17 cellular contexts compared by ENCODE assay signal in the genomic region with DNA sequence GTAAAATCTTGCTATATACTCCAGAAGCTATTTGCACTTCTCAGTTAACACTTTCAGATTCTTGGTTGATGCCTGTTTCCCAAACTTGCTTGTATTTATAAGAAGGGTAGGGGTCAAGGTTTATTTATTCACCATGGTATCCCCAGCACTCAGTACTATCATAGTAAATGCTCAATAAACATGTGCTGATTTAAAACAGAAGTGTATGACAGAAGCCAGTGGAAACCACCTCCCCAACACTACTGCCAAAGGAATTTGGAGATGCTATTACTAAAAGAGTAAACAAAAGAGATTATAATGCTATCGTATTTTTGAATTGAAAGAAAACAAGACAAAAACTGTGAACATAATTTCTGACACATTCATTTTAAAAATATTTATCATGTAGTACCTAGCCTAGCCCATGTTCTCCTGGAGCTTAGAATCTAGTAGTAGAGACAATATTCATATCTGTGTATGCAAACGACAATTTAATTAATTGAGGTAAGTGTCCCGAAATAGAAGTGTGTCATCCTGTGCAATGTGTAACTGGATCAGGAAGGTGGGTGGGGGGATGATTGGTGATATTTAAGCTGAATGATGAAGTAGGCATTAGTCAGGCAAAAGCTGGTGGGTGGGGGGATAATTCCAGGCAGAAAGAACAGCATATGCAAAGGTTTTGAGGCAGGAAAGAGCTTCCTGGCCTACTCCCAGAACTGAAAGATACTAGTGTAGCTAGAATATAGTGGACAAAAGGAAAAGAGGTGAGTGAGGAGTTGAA.
A peak's percentile ranks its signal among the peaks of the same experiment; 100 is the strongest.
DNase-seq lines count a peak whose midpoint lies in the region; ATAC-seq, FAIRE-seq and TF ChIP-seq lines count a peak whose summit lies in the region.
"Had no signal": no experiment of that assay in that cellular context is flagged by ENCODE, and none has a peak within 500 bp of the region (broad histone marks: within the 10 kb centered on the region; RNA-seq: fewer than 3 reads in every experiment).

No MANE protein-coding gene starts in this region.

- H3K4ac ChIP-seq in H9 (ENCODE audit: low read depth, low read length) (no peak overlapping the region), neuronal stem cell (ENCODE audit: low read length) (no peak overlapping the region)

- H3K27me3 ChIP-seq in H9 (ENCODE audit: insufficient read depth, low read length): no peaks in the 10 kb centered on the region
- H3K27me3 ChIP-seq in neuronal stem cell (ENCODE audit: control insufficient read depth in 3 of 3, insufficient read depth in 3 of 3, low read depth in 1 of 3, low read length in 3 of 3): no peaks in the 10 kb centered on the region
- H3K27me3 ChIP-seq: breast epithelium had no signal

- no peaks in the 10 kb centered on the region for H3K36me3 Mint-ChIP-seq in H9 (ENCODE audit: insufficient read depth in 1 of 3, low read depth in 3 of 3)
- H3K36me3 Mint-ChIP-seq: activated naive CD4-positive, alpha-beta T cell treated with anti-CD3 and anti-CD28 coated beads, Interleukin-2, amount 10 ng/mL, durations not matched to agents 7 days and 5 days; naive thymus-derived CD8-positive, alpha-beta T cell had no signal

- no peak for DNase-seq in H9
- DNase-seq in RKO (ENCODE audit: low spot score): peak; percentile 99
- DNase-seq in skeletal muscle cell (ENCODE audit: low read depth): peak; percentile 61
- DNase-seq in UCSD-AML1 (lab: John Stamatoyannopoulos, UW; ENCODE audit: unreplicated experiment): no peak
- no peak for DNase-seq in neuronal stem cell (ENCODE audit: low spot score)
- DNase-seq: activated CD4-positive, alpha-beta T cell treated with anti-CD3 and anti-CD28 coated beads for 4 hours; activated naive CD4-positive, alpha-beta T cell treated with anti-CD3 and anti-CD28 coated beads, Interleukin-2, amount 10 ng/mL, durations not matched to agents 7 days and 5 days; lower lobe of right lung; naive thymus-derived CD8-positive, alpha-beta T cell had no signal

- H2AK5ac ChIP-seq in H9 (ENCODE audit: insufficient read length, low read length) (no peak overlapping the region), neuronal stem cell (ENCODE audit: low read depth, low read length) (no peak overlapping the region)

- no peak overlapping the region for H3K56ac ChIP-seq in H9 (ENCODE audit: insufficient read length, low read depth, low read length)

- H2AFZ ChIP-seq in H9 (ENCODE audit: low read length) (no peak overlapping the region), neuronal stem cell (ENCODE audit: low read length) (no peak overlapping the region)
- H2AFZ ChIP-seq: GM23338 had no signal

- H3K27ac ChIP-seq in H9 (ENCODE audit: insufficient read length, low read depth, low read length) (no peak overlapping the region), neuronal stem cell (replicated peaks; ENCODE audit: low read length) (no peak overlapping the region)
- H3K27ac ChIP-seq: lower lobe of right lung had no signal

- peak overlapping the region in 2 of 3 experiments; percentile 3 to 19; a peak in 4 of 7 replicates for H3K27ac Mint-ChIP-seq in H9
- H3K27ac Mint-ChIP-seq: activated naive CD4-positive, alpha-beta T cell treated with anti-CD3 and anti-CD28 coated beads, Interleukin-2, amount 10 ng/mL, durations not matched to agents 7 days and 5 days; GM23338; naive thymus-derived CD8-positive, alpha-beta T cell; T-helper 2 cell treated with Interferon-gamma antibody and Interleukin-4, amounts not matched to agents 5 μg/mL and 100 μg/mL, for 36 hours had no signal

- H2BK15ac ChIP-seq in H9 (ENCODE audit: low read depth, low read length) (no peak overlapping the region), neuronal stem cell (ENCODE audit: low read length) (no peak overlapping the region)

- peak; percentile 66 for FAIRE-seq in endometrium (lab: Jason Lieb, UNC)
- FAIRE-seq: frontal cortex had no signal

- H2BK12ac ChIP-seq in H9 (ENCODE audit: insufficient read length, low read depth, low read length) (no peak overlapping the region), neuronal stem cell (ENCODE audit: low read length) (no peak overlapping the region)

- no peaks in the 10 kb centered on the region for H3K36me3 ChIP-seq in neuronal stem cell (replicated peaks in 1 of 2; ENCODE audit: control insufficient read depth in 2 of 2, insufficient read depth in 2 of 2, low read length in 2 of 2)
- H3K36me3 ChIP-seq: breast epithelium, lower lobe of right lung had no signal

- H3K23ac ChIP-seq in H9 (ENCODE audit: insufficient read length, low read depth, low read length) (no peak overlapping the region), neuronal stem cell (ENCODE audit: low read depth, low read length, poor library complexity) (no peak overlapping the region)

- H3K4me2 ChIP-seq in H9 (ENCODE audit: insufficient read depth, insufficient read length, low read length) (no peak overlapping the region), neuronal stem cell (ENCODE audit: insufficient read depth, low read length, poor library complexity, severe bottlenecking) (no peak overlapping the region)
- H3K4me2 ChIP-seq: GM23338 had no signal

- H3K4me3 Mint-ChIP-seq in H9: no peak overlapping the region
- H3K4me3 Mint-ChIP-seq: activated naive CD4-positive, alpha-beta T cell treated with anti-CD3 and anti-CD28 coated beads, Interleukin-2, amount 10 ng/mL, durations not matched to agents 7 days and 5 days; GM23338; naive thymus-derived CD8-positive, alpha-beta T cell; T-helper 2 cell treated with Interferon-gamma antibody and Interleukin-4, amounts not matched to agents 5 μg/mL and 100 μg/mL, for 36 hours had no signal

- WGBS in H9 (ENCODE audit: extremely low coverage, insufficient read length, low lambda C conversion rate): no CpG with 5 or more reads among the region's 3 CpGs
- no CpG with 5 or more reads among the region's 3 CpGs for WGBS in neuronal stem cell (ENCODE audit: extremely low coverage in 2 of 2, insufficient read length in 2 of 2, insufficient replicate concordance in 1 of 2), 2 donors

- H4K8ac ChIP-seq in H9 (replicated peaks; ENCODE audit: insufficient read length, low read depth, low read length) (no peak overlapping the region), neuronal stem cell (ENCODE audit: low read depth, low read length) (no peak overlapping the region)

- no peak overlapping the region for H4K5ac ChIP-seq in H9 (ENCODE audit: insufficient read length, low read depth, low read length)

- no peaks in the 10 kb centered on the region for H3K23me2 ChIP-seq in H9 (ENCODE audit: insufficient read length, low read depth, low read length, poor library complexity, severe bottlenecking)

- H3K9me3 ChIP-seq in H9 (ENCODE audit: control insufficient read depth, low read depth, low read length) (no peaks in the 10 kb centered on the region), neuronal stem cell (replicated peaks in 1 of 2; ENCODE audit: control insufficient read depth in 2 of 2, insufficient read depth in 1 of 2, low read depth in 1 of 2, low read length in 2 of 2) (no peaks in the 10 kb centered on the region)
- H3K9me3 ChIP-seq: breast epithelium, lower lobe of right lung had no signal

- H3K9me3 Mint-ChIP-seq in H9: no peaks in the 10 kb centered on the region; a peak in 1 of 5 replicates
- H3K9me3 Mint-ChIP-seq: activated naive CD4-positive, alpha-beta T cell treated with anti-CD3 and anti-CD28 coated beads, Interleukin-2, amount 10 ng/mL, durations not matched to agents 7 days and 5 days; GM23338; T-helper 2 cell treated with Interferon-gamma antibody and Interleukin-4, amounts not matched to agents 5 μg/mL and 100 μg/mL, for 36 hours had no signal

- H3K4me1 ChIP-seq in H9 (ENCODE audit: insufficient read depth, low read length): peaks cover 9% of the 10 kb centered on the region
- H3K4me1 ChIP-seq in neuronal stem cell (ENCODE audit: control insufficient read depth in 2 of 2, insufficient read depth in 1 of 2, low read depth in 1 of 2, low read length in 2 of 2): peaks cover 3 to 15% of the 10 kb centered on the region in 2 donors
- H3K4me1 ChIP-seq: breast epithelium, lower lobe of right lung had no signal

- H3K14ac ChIP-seq in H9 (ENCODE audit: insufficient read depth, low read length) (no peak overlapping the region), neuronal stem cell (ENCODE audit: low read length) (no peak overlapping the region)

- no peaks in the 10 kb centered on the region for H3K79me2 ChIP-seq in H9 (ENCODE audit: insufficient read depth, low read length)

- H2BK20ac ChIP-seq in H9 (ENCODE audit: low read depth, low read length, poor library complexity, severe bottlenecking): no peak overlapping the region

- no peak for TF ChIP-seq CTCF in H9 (conservative IDR thresholded peaks at IDR 0.05)

- H3K9ac ChIP-seq in H9 (ENCODE audit: extremely low read depth, insufficient read length, low read length): no peak overlapping the region
- H3K9ac ChIP-seq in neuronal stem cell (ENCODE audit: low read depth, low read length, poor library complexity): no peak overlapping the region

- H3K18ac ChIP-seq in H9 (ENCODE audit: insufficient read length, low read depth, low read length) (no peak overlapping the region), neuronal stem cell (ENCODE audit: low read length) (no peak overlapping the region)

- no peaks in the 10 kb centered on the region for H4K20me1 ChIP-seq in H9 (ENCODE audit: control insufficient read depth, insufficient read depth, insufficient read length)

- no peak overlapping the region for H3T11ph ChIP-seq in H9 (ENCODE audit: low read length)

- no peak overlapping the region for H4K91ac ChIP-seq in H9 (ENCODE audit: insufficient read length, low read depth, low read length)
- H4K91ac ChIP-seq in neuronal stem cell (ENCODE audit: low read depth, low read length, poor library complexity): no peak overlapping the region

- H3K79me1 ChIP-seq in H9 (ENCODE audit: insufficient read depth, low read depth, low read length, poor library complexity, severe bottlenecking) (no peaks in the 10 kb centered on the region), neuronal stem cell (ENCODE audit: low read depth, low read length) (no peaks in the 10 kb centered on the region)

- H2BK5ac ChIP-seq in H9 (ENCODE audit: insufficient read length, low read length): no peak overlapping the region
- no peak overlapping the region for H2BK5ac ChIP-seq in neuronal stem cell (ENCODE audit: low read length)

- H2BK120ac ChIP-seq in H9 (ENCODE audit: low read depth, low read length, poor library complexity, severe bottlenecking) (no peak overlapping the region), neuronal stem cell (ENCODE audit: low read depth, low read length) (no peak overlapping the region)

- no peaks in the 10 kb centered on the region for H3K27me3 Mint-ChIP-seq in H9 (ENCODE audit: low read depth)
- H3K27me3 Mint-ChIP-seq: activated naive CD4-positive, alpha-beta T cell treated with anti-CD3 and anti-CD28 coated beads, Interleukin-2, amount 10 ng/mL, durations not matched to agents 7 days and 5 days; naive thymus-derived CD8-positive, alpha-beta T cell had no signal

- no peak for ATAC-seq in HG03521 (IDR thresholded peaks at IDR 0.05; ENCODE audit: unreplicated experiment)
- ATAC-seq in GM19455 (IDR thresholded peaks at IDR 0.05; ENCODE audit: unreplicated experiment): no peak
- ATAC-seq: GM23338; lower lobe of right lung; naive thymus-derived CD8-positive, alpha-beta T cell; Right ventricle myocardium inferior had no signal

- H3K4me3 ChIP-seq in skeletal muscle cell (ENCODE audit: low read depth, low read length): peak overlapping the region; percentile 30
- H3K4me3 ChIP-seq in neuronal stem cell (ENCODE audit: low read length in 2 of 2): no peak overlapping the region
- H3K4me3 ChIP-seq: breast epithelium, GM23338, lower lobe of right lung had no signal

- H3K4me1 Mint-ChIP-seq in H9: peaks cover 41 to 46% of the 10 kb centered on the region in 2 experiments
- H3K4me1 Mint-ChIP-seq: activated naive CD4-positive, alpha-beta T cell treated with anti-CD3 and anti-CD28 coated beads, Interleukin-2, amount 10 ng/mL, durations not matched to agents 7 days and 5 days; naive thymus-derived CD8-positive, alpha-beta T cell had no signal

Comparison
In these comparisons a context has a peak if more than half of its experiments do, and no peak if none do; other contexts are left out.
1. DNase-seq: peak in RKO (single experiment) and skeletal muscle cell (single experiment); none in H9 (single experiment), UCSD-AML1 (single experiment) and neuronal stem cell (single experiment).